Comparison of ENCODE assay signal across 12 cellular contexts in genomic region chr4:94171616-94172015, GRCh38. TPM values are rescaled to one million over a fixed set of nuclear protein-coding genes. Genes with fewer than 3 reads are reported as not detected.
DNase-seq lines count a peak whose midpoint lies in the region; ATAC-seq and TF ChIP-seq lines count a peak whose summit lies in the region.
"Had no signal": no experiment of that assay in that cellular context is flagged by ENCODE, and none has a peak within 500 bp of the region (broad histone marks: within the 10 kb centered on the region; RNA-seq: fewer than 3 reads in every experiment).

No MANE protein-coding gene starts in this region.

- H3K4me3 ChIP-seq in A673 (ENCODE audit: low read depth, low read length, poor library complexity, severe bottlenecking) (no peak overlapping the region), GM23338 (no peak overlapping the region), Panc1 (ENCODE audit: low read depth in 2 of 2, low read length in 2 of 2) (no peak overlapping the region), coronary artery (no peak overlapping the region)
- H3K4me3 ChIP-seq: mucosa of descending colon, vagina had no signal

- H3K4me3 Mint-ChIP-seq in GM23338, result no peak overlapping the region

- CTCF ChIA-PET in A673 (lab: Charles Lee) (no interaction called here), Panc1 (lab: Charles Lee) (no interaction called here)

- H3K9me2 ChIP-seq in GM23338 (ENCODE audit: insufficient read depth), result 0 out of 2 replicates have a peak, but pooled peaks cover 4% of the 10 kb centered on the region

- in situ Hi-C loops in Panc1 (cut with HindIII; ENCODE audit: low pct_unique_long_range_greater_than_20kb, low sequenced_read_pairs), result no loop called here

- no peaks in the 10 kb centered on the region for H3K79me2 ChIP-seq in GM23338 (replicated peaks; ENCODE audit: insufficient read depth)

- peaks cover 4% of the 10 kb centered on the region; the same call in 2 of the 3 replicates for H3K36me3 Mint-ChIP-seq in GM23338 (ENCODE audit: low read depth)

- DNase-seq in A673 (ENCODE audit: low spot score), result no peak
- peak; percentile 42 for DNase-seq in GM23338 (ENCODE audit: low spot score)
- no peak for DNase-seq in Panc1 (ENCODE audit: low read depth, low spot score)
- DNase-seq in fibroblast of gingiva (ENCODE audit: low read depth), result peak; percentile 17
- no peak for DNase-seq in NCI-H82 treated with DMSO at 0.1 percent for 48 hours (lab: John Stamatoyannopoulos, UW; ENCODE audit: unreplicated experiment)
- DNase-seq in SHP77 (lab: John Stamatoyannopoulos, UW), result no peak
- no peak for DNase-seq in coronary artery (ENCODE audit: low spot score)
- DNase-seq: hippocampal formation, mucosa of descending colon, NCI-H187 treated with DMSO at 0.1 percent for 48 hours had no signal

- H3K4me1 Mint-ChIP-seq in GM23338, result peaks cover 11% of the 10 kb centered on the region

- H3K9me3 Mint-ChIP-seq in GM23338, result peaks cover 15% of the 10 kb centered on the region

- no peak overlapping the region for H3K27ac Mint-ChIP-seq in GM23338

- intact Hi-C loops in A673 (cut with micrococcal nuclease; ENCODE audit: unreplicated experiment) (no loop called here), Panc1 (cut with micrococcal nuclease; ENCODE audit: unreplicated experiment) (no loop called here)

- ATAC-seq in GM23338 (no peak), Panc1 (no peak), GM19324 (IDR thresholded peaks at IDR 0.05; ENCODE audit: low FRiP score, unreplicated experiment) (no peak)
- ATAC-seq: mucosa of descending colon had no signal

- H3K27me3 ChIP-seq in A673 (replicated peaks; ENCODE audit: insufficient read depth, low read depth, low read length, poor library complexity) (no peaks in the 10 kb centered on the region), GM23338 (ENCODE audit: insufficient read depth) (no peaks in the 10 kb centered on the region), Panc1 (ENCODE audit: control insufficient read depth, insufficient read depth, low read length) (no peaks in the 10 kb centered on the region)
- H3K27me3 ChIP-seq: vagina had no signal

- no peaks in the 10 kb centered on the region for H4K20me1 ChIP-seq in GM23338 (replicated peaks; ENCODE audit: insufficient read depth)

- H3K27me3 Mint-ChIP-seq in GM23338 (ENCODE audit: insufficient read depth, low read depth, poor library complexity), result peaks cover 5% of the 10 kb centered on the region

- no peaks in the 10 kb centered on the region for H3K36me3 ChIP-seq in A673 (ENCODE audit: insufficient read depth, low read length, poor library complexity, severe bottlenecking)
- H3K36me3 ChIP-seq in GM23338 (ENCODE audit: insufficient read depth), result no peaks in the 10 kb centered on the region
- H3K36me3 ChIP-seq in Panc1 (ENCODE audit: control insufficient read depth, insufficient read depth, low read length), result no peaks in the 10 kb centered on the region
- H3K36me3 ChIP-seq: vagina had no signal

- TF ChIP-seq CTCF in A673 (conservative IDR thresholded peaks at IDR 0.05; ENCODE audit: low read depth, low read length) (peak; percentile 38), GM23338 (conservative IDR thresholded peaks at IDR 0.05; ENCODE audit: low read depth in 2 of 2) (peak; percentile 33 to 81), Panc1 (IDR thresholded peaks at IDR 0.05) (peak; percentile 27; the same call in 1 of the 2 replicates), coronary artery (IDR thresholded peaks at IDR 0.05) (no peak)

- BruUV-seq in A673 (replicated peaks; lab: Mats Ljungman, UMichigan) (no TSS peak), Panc1 (replicated peaks; lab: Mats Ljungman, UMichigan) (no TSS peak)

- H3F3A ChIP-seq in GM23338 (replicated peaks; ENCODE audit: low read depth), result no peaks in the 10 kb centered on the region

- H3K27ac ChIP-seq in A673 (ENCODE audit: low read depth, low read length, poor library complexity, severe bottlenecking) (no peak overlapping the region), GM23338 (ENCODE audit: low read depth) (no peak overlapping the region), Panc1 (ENCODE audit: low read length) (no peak overlapping the region), coronary artery (no peak overlapping the region)
- H3K27ac ChIP-seq: vagina had no signal

- no peaks in the 10 kb centered on the region for H3K9me3 ChIP-seq in A673 (ENCODE audit: low read depth, low read length, poor library complexity, severe bottlenecking)
- H3K9me3 ChIP-seq in Panc1 (ENCODE audit: control insufficient read depth, insufficient read depth, low read depth, low read length), result no peaks in the 10 kb centered on the region
- H3K9me3 ChIP-seq: mucosa of descending colon, vagina had no signal

- H3K4me1 ChIP-seq in A673 (ENCODE audit: insufficient read depth, low read length, poor library complexity, severe bottlenecking), result no peaks in the 10 kb centered on the region
- peaks cover 18% of the 10 kb centered on the region for H3K4me1 ChIP-seq in GM23338 (ENCODE audit: insufficient read depth)
- no peaks in the 10 kb centered on the region for H3K4me1 ChIP-seq in Panc1 (ENCODE audit: control insufficient read depth, insufficient read depth, low read length)
- H3K4me1 ChIP-seq: vagina had no signal

- no peak overlapping the region for H2AFZ ChIP-seq in GM23338

- POLR2A ChIA-PET in A673 (lab: Charles Lee; ENCODE audit: low non-redundant PET) (no interaction called here), Panc1 (lab: Charles Lee) (no interaction called here)

- H3K4me2 ChIP-seq in GM23338, result no peak overlapping the region

TF ChIP-seq in GM23338, 12 proteins besides CTCF, POLR2A, EP300 and RAD21:
- TF ChIP-seq ZNF462 (CRISPR knock-in tag; IDR thresholded peaks at IDR 0.05) (no peak), STAT1 (IDR thresholded peaks at IDR 0.05; ENCODE audit: unreplicated experiment) (no peak)

RNA-seq across cellular contexts. Expression of gene SMARCAD1, which starts 36.0 kb away (rescaled TPM):
- total RNA-seq in A673 (2021), result 25.3 and 27.1 TPM in 2 replicates
- 58.4 and 86.2 TPM in 2 replicates for total RNA-seq in GM23338 (2014; rRNA removed; shearing (Covaris generic))
- polyA plus RNA-seq in GM23338 (2016; fragmentation: Nextera tagmentation; extraction: Ambion mirVana), result 20.3 and 23.8 TPM in 2 replicates
- total RNA-seq in Panc1 (2021; ENCODE audit: unreplicated experiment), result 20.7 TPM
- polyA plus RNA-seq in Panc1 (2012; ENCODE audit: insufficient read length), result 8.1 TPM

Comparison
In these comparisons a context has a peak if more than half of its experiments do, and no peak if none do; other contexts are left out.
1. DNase-seq: peak in GM23338 (single experiment) and fibroblast of gingiva (single experiment); none in A673 (single experiment), Panc1 (single experiment), NCI-H82 treated with DMSO at 0.1 percent for 48 hours (single experiment), SHP77 (0 of 2) and coronary artery (single experiment).